Comparison of ENCODE assay signal across 9 cellular contexts in the genomic region with DNA sequence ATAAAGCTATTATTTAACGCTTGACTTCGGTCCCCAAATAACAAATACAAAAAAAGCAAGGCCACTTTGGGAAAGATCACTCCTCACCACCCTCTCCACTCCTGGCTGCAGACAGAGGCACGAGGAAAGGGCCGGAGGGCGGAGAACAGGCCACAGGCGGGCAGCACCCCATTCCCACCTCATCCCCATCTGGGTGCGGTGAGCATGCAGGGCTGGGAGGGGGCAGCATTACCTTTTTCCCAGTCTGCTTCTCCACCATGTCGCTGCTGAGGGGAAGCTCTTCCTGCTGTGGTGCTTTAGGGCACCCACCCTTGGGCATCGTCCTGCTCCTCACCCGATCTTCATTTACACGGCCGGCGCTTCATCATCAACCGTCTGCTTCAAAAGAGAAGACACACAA.
DNase-seq lines count a peak whose midpoint lies in the region; ATAC-seq, FAIRE-seq and TF ChIP-seq lines count a peak whose summit lies in the region.
"Had no signal": no experiment of that assay in that cellular context is flagged by ENCODE, and none has a peak within 500 bp of the region (broad histone marks: within the 10 kb centered on the region; RNA-seq: fewer than 3 reads in every experiment).

No MANE protein-coding gene starts in this region.

- no peak for TF ChIP-seq CTCF in pancreas (IDR thresholded peaks at IDR 0.05)

- peaks cover 0 to 9% (median 0%) of the 10 kb centered on the region in 3 donors for H3K36me3 ChIP-seq in pancreas

- DNase-seq in activated naive CD4-positive, alpha-beta T cell treated with anti-CD3 and anti-CD28 coated beads, Interleukin-2, amount 10 ng/mL, durations not matched to agents 7 days and 5 days: no peak
- no peak for DNase-seq in activated naive CD4-positive, alpha-beta T cell (lab: John Stamatoyannopoulos, UW)
- DNase-seq in activated CD8-positive, alpha-beta T cell treated with anti-CD3 and anti-CD28 coated beads, Interleukin-2, amount 10 ng/mL, durations not matched to agents 7 days and 5 days: peak; percentile 27
- peak; percentile 11 to 27 (median 23) for DNase-seq in right cardiac atrium
- DNase-seq in cerebellum (ENCODE audit: low spot score): no peak
- no peak for DNase-seq in pancreas
- DNase-seq in effector CD8-positive, alpha-beta T cell (lab: John Stamatoyannopoulos, UW): no peak
- DNase-seq: activated gamma-delta T cell had no signal

- CTCF ChIA-PET in activated naive CD4-positive, alpha-beta T cell treated with anti-CD3 and anti-CD28 coated beads, Interleukin-2, amount 10 ng/mL, durations not matched to agents 7 days and 5 days (lab: Charles Lee): interaction anchor here (1.1 to 1.8 kb wide), 3 partner anchors 45 to 192 kb away, joined by 3 to 5 read pairs (median 5); no protein-coding TSS in a partner anchor
- CTCF ChIA-PET in activated CD8-positive, alpha-beta T cell treated with anti-CD3 and anti-CD28 coated beads, Interleukin-2, amount 10 ng/mL, durations not matched to agents 7 days and 5 days (lab: Charles Lee): interaction anchor here (1.1 to 2.9 kb wide), 4 partner anchors 8 to 192 kb away, joined by 3 to 15 read pairs (median 4); a partner anchor contains a TSS

- no peaks in the 10 kb centered on the region for H3K27me3 ChIP-seq in right cardiac atrium (ENCODE audit: control insufficient read depth, insufficient read depth)
- no peaks in the 10 kb centered on the region for H3K27me3 ChIP-seq in pancreas

- H3K9me3 ChIP-seq in right cardiac atrium (ENCODE audit: control insufficient read depth, low read length) (no peaks in the 10 kb centered on the region), pancreas (no peaks in the 10 kb centered on the region)

- peak overlapping the region; percentile 42 for H3K27ac ChIP-seq in right cardiac atrium (ENCODE audit: low read length)
- H3K27ac ChIP-seq in temporal lobe (ENCODE audit: low read depth, low read length): peak overlapping the region; percentile 20
- H3K27ac ChIP-seq in pancreas: no peak overlapping the region

- intact Hi-C loops in right cardiac atrium (cut with DNase I) (no loop called here), pancreas (cut with DNase I) (no loop called here)

- H3K4me1 ChIP-seq in right cardiac atrium (ENCODE audit: control insufficient read depth, insufficient read depth, low read length) (peaks cover 26% of the 10 kb centered on the region), pancreas (peaks cover 15 to 25% (median 20%) of the 10 kb centered on the region in 3 donors)

- H3K27me3 Mint-ChIP-seq in activated naive CD4-positive, alpha-beta T cell treated with anti-CD3 and anti-CD28 coated beads, Interleukin-2, amount 10 ng/mL, durations not matched to agents 7 days and 5 days: no peaks in the 10 kb centered on the region
- H3K27me3 Mint-ChIP-seq in activated CD8-positive, alpha-beta T cell treated with anti-CD3 and anti-CD28 coated beads, Interleukin-2, amount 10 ng/mL, durations not matched to agents 7 days and 5 days (ENCODE audit: low read depth): no peaks in the 10 kb centered on the region

- H3K4me3 Mint-ChIP-seq in activated naive CD4-positive, alpha-beta T cell treated with anti-CD3 and anti-CD28 coated beads, Interleukin-2, amount 10 ng/mL, durations not matched to agents 7 days and 5 days: peak overlapping the region; percentile 69
- peak overlapping the region; percentile 76 for H3K4me3 Mint-ChIP-seq in activated CD8-positive, alpha-beta T cell treated with anti-CD3 and anti-CD28 coated beads, Interleukin-2, amount 10 ng/mL, durations not matched to agents 7 days and 5 days

- no peaks in the 10 kb centered on the region for H3K9me3 Mint-ChIP-seq in activated naive CD4-positive, alpha-beta T cell treated with anti-CD3 and anti-CD28 coated beads, Interleukin-2, amount 10 ng/mL, durations not matched to agents 7 days and 5 days
- no peaks in the 10 kb centered on the region for H3K9me3 Mint-ChIP-seq in activated CD8-positive, alpha-beta T cell treated with anti-CD3 and anti-CD28 coated beads, Interleukin-2, amount 10 ng/mL, durations not matched to agents 7 days and 5 days (ENCODE audit: insufficient read depth)

- H3K4me1 Mint-ChIP-seq in activated naive CD4-positive, alpha-beta T cell treated with anti-CD3 and anti-CD28 coated beads, Interleukin-2, amount 10 ng/mL, durations not matched to agents 7 days and 5 days: peaks cover 96% of the 10 kb centered on the region
- peaks cover 98% of the 10 kb centered on the region for H3K4me1 Mint-ChIP-seq in activated CD8-positive, alpha-beta T cell treated with anti-CD3 and anti-CD28 coated beads, Interleukin-2, amount 10 ng/mL, durations not matched to agents 7 days and 5 days (ENCODE audit: low read depth)

- no peak for ATAC-seq in activated CD8-positive, alpha-beta T cell treated with anti-CD3 and anti-CD28 coated beads, Interleukin-2, amount 10 ng/mL, durations not matched to agents 7 days and 5 days
- ATAC-seq in right cardiac atrium: no peak
- no peak for ATAC-seq in pancreas

- no peak for FAIRE-seq in pancreas (lab: Jason Lieb, UNC)

- H3K4me3 ChIP-seq in right cardiac atrium (ENCODE audit: low read length) (no peak overlapping the region), pancreas (no peak overlapping the region)

- peak overlapping the region; percentile 99 for H3K27ac Mint-ChIP-seq in activated naive CD4-positive, alpha-beta T cell treated with anti-CD3 and anti-CD28 coated beads, Interleukin-2, amount 10 ng/mL, durations not matched to agents 7 days and 5 days
- H3K27ac Mint-ChIP-seq in activated CD8-positive, alpha-beta T cell treated with anti-CD3 and anti-CD28 coated beads, Interleukin-2, amount 10 ng/mL, durations not matched to agents 7 days and 5 days: peak overlapping the region; percentile 100

- 75% methylated on average over 14 of the region's 14 CpGs for WGBS in right cardiac atrium
- WGBS in pancreas, 2 donors: 88 to 91% methylated on average over 14 of the region's 14 CpGs

- POLR2A ChIA-PET in activated CD8-positive, alpha-beta T cell treated with anti-CD3 and anti-CD28 coated beads, Interleukin-2, amount 10 ng/mL, durations not matched to agents 7 days and 5 days (lab: Charles Lee): interaction anchor here (0.7 to 1.8 kb wide), 7 partner anchors 14 to 317 kb away, joined by 3 to 6 read pairs (median 3); a partner anchor contains a TSS

- H3K36me3 Mint-ChIP-seq in activated naive CD4-positive, alpha-beta T cell treated with anti-CD3 and anti-CD28 coated beads, Interleukin-2, amount 10 ng/mL, durations not matched to agents 7 days and 5 days: peaks cover 39% of the 10 kb centered on the region
- peaks cover 66% of the 10 kb centered on the region for H3K36me3 Mint-ChIP-seq in activated CD8-positive, alpha-beta T cell treated with anti-CD3 and anti-CD28 coated beads, Interleukin-2, amount 10 ng/mL, durations not matched to agents 7 days and 5 days (ENCODE audit: low read depth)

Comparison
In these comparisons a context has a peak if more than half of its experiments do, and no peak if none do; other contexts are left out.
1. DNase-seq: peak in activated CD8-positive, alpha-beta T cell treated with anti-CD3 and anti-CD28 coated beads, Interleukin-2, amount 10 ng/mL, durations not matched to agents 7 days and 5 days (single experiment) and right cardiac atrium (3 of 3); none in activated naive CD4-positive, alpha-beta T cell treated with anti-CD3 and anti-CD28 coated beads, Interleukin-2, amount 10 ng/mL, durations not matched to agents 7 days and 5 days (single experiment), activated naive CD4-positive, alpha-beta T cell (0 of 4), cerebellum (single experiment), pancreas (0 of 6) and effector CD8-positive, alpha-beta T cell (single experiment).
2. H3K27ac ChIP-seq: peak in right cardiac atrium (single experiment) and temporal lobe (single experiment); none in pancreas (0 of 4).